Comparison of ENCODE assay signal across 8 cellular contexts in the genomic region with DNA sequence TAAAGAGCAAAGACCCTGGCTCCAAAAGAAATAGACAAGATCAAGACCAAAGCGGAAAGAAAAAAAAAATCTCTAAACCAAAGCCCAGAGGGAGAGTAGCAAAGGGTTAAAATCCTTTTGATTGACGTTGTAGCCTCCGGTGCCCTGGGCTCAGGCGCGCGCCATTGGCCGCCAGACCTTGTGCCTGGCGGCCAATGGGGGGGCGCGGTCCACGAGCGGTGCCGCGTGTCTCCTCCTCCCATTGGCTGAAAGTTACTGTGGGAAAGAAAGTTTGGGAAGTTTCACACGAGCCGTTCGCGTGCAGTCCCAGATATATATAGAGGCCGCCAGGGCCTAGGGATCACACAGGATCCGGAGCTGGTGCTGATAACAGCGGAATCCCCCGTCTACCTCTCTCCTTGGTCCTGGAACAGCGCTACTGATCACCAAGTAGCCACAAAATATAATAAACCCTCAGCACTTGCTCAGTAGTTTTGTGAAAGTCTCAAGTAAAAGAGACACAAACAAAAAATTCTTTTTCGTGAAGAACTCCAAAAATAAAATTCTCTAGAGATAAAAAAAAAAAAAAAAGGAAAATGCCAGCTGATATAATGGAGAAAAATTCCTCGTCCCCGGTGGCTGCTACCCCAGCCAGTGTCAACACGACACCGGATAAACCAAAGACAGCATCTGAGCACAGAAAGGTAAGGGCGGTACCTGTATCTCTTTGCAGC. TPM values are rescaled to one million over a fixed set of nuclear protein-coding genes. Genes with fewer than 3 reads are reported as not detected.
A peak's percentile ranks its signal among the peaks of the same experiment; 100 is the strongest.
DNase-seq lines count a peak whose midpoint lies in the region; ATAC-seq lines count a peak whose summit lies in the region.

A gene with protein sequence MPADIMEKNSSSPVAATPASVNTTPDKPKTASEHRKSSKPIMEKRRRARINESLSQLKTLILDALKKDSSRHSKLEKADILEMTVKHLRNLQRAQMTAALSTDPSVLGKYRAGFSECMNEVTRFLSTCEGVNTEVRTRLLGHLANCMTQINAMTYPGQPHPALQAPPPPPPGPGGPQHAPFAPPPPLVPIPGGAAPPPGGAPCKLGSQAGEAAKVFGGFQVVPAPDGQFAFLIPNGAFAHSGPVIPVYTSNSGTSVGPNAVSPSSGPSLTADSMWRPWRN (plus strand): TSS at position 343 of the 713 bp plus-strand sequence. CDS start 233 bp downstream, at position 576.

- H3K4me3 ChIP-seq in esophagus (ENCODE audit: low read depth in 1 of 2, low read length in 2 of 2): peak within 1 kb of the TSS; percentile 67 to 82
- peak within 1 kb of the TSS; percentile 85 to 89 for H3K4me3 ChIP-seq in stomach smooth muscle (ENCODE audit: low read length in 2 of 2)

- 1 to 2% methylated on average over 29 of the region's 29 CpGs for WGBS in esophagus, 2 donors

- H3K36me3 ChIP-seq in esophagus (ENCODE audit: control insufficient read depth in 2 of 2, insufficient read depth in 2 of 2, low read length in 1 of 2): peaks cover 0 to 4% of the 10 kb centered on the region in 2 donors
- H3K36me3 ChIP-seq in stomach smooth muscle (ENCODE audit: control insufficient read depth in 2 of 2, insufficient read depth in 2 of 2, low read length in 2 of 2): no peaks in the 10 kb centered on the region

- peak within 1 kb of the TSS; percentile 80 to 83 for H3K9ac ChIP-seq in stomach smooth muscle (ENCODE audit: low read length in 2 of 2)

- ATAC-seq in HG03442 (IDR thresholded peaks at IDR 0.05; ENCODE audit: unreplicated experiment): peak; percentile 17

- peak; percentile 48 for DNase-seq in activated naive CD4-positive, alpha-beta T cell treated with Interleukin-2 at 50 U/mL for 16 hours
- DNase-seq in activated naive CD4-positive, alpha-beta T cell (lab: John Stamatoyannopoulos, UW): no peak
- DNase-seq in NCI-H526 treated with DMSO at 0.1 percent for 48 hours (lab: John Stamatoyannopoulos, UW): peak; percentile 79
- DNase-seq in activated CD8-positive, alpha-beta memory T cell treated with anti-CD3 and anti-CD28 coated beads, Interleukin-2, amount 50 U/mL, for 4 hours: peak; percentile 17
- DNase-seq in midbrain (lab: John Stamatoyannopoulos, UW): peak; percentile 80

- H3K9me3 ChIP-seq in esophagus (ENCODE audit: control insufficient read depth in 2 of 2, insufficient read depth in 1 of 2, low read depth in 1 of 2, low read length in 1 of 2) (no peaks in the 10 kb centered on the region), stomach smooth muscle (ENCODE audit: control insufficient read depth in 2 of 2, low read length in 2 of 2) (no peaks in the 10 kb centered on the region)

- H3K27ac ChIP-seq in esophagus (ENCODE audit: low read depth in 2 of 2, low read length in 1 of 2) (peak within 1 kb of the TSS; percentile 92 to 94), stomach smooth muscle (ENCODE audit: low read length) (peak within 1 kb of the TSS; percentile 86)

- no peaks in the 10 kb centered on the region for H3K27me3 ChIP-seq in esophagus (ENCODE audit: control insufficient read depth in 1 of 2, insufficient read depth in 2 of 2, low read length in 2 of 2)
- no peaks in the 10 kb centered on the region for H3K27me3 ChIP-seq in stomach smooth muscle (ENCODE audit: control insufficient read depth in 1 of 2, insufficient read depth in 2 of 2, low read length in 2 of 2)

- peaks cover 2 to 6% of the 10 kb centered on the region in 2 donors for H3K4me1 ChIP-seq in esophagus (ENCODE audit: control insufficient read depth in 2 of 2, insufficient read depth in 2 of 2, low read length in 1 of 2)
- H3K4me1 ChIP-seq in stomach smooth muscle (ENCODE audit: control insufficient read depth, insufficient read depth, low read length): peaks cover 61% of the 10 kb centered on the region

RNA-seq across cellular contexts. Expression of the gene that starts here (rescaled TPM):
- polyA plus RNA-seq in esophagus: 10 to 100 TPM; 68.9 to 78.3 TPM

Comparison
In these comparisons a context has a peak if more than half of its experiments do, and no peak if none do; other contexts are left out.
1. DNase-seq: peak in activated naive CD4-positive, alpha-beta T cell treated with Interleukin-2 at 50 U/mL for 16 hours (single experiment), NCI-H526 treated with DMSO at 0.1 percent for 48 hours (single experiment), activated CD8-positive, alpha-beta memory T cell treated with anti-CD3 and anti-CD28 coated beads, Interleukin-2, amount 50 U/mL, for 4 hours (single experiment) and midbrain (single experiment); none in activated naive CD4-positive, alpha-beta T cell (0 of 4).